8 cellular contexts compared by ENCODE assay signal in the genomic region with DNA sequence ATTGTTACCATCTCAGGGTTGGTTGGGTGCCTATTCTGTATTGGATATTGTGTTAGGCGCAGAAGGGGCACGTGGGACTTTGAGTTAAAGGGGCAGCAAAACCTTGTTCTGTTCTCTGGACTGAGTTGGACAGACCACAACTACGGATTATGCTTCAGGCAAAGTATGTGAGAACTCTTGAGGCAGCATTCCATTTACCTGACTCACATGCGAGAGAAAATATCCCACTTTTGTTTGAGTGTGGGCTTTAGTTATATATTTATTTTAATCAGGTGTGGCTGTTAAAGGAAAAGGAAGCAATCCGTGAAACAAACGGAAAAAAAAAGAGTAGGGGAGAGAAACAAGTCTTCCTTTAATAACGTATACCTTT. TPM values are rescaled to one million over a fixed set of nuclear protein-coding genes. Genes with fewer than 3 reads are reported as not detected.
DNase-seq lines count a peak whose midpoint lies in the region; ATAC-seq and TF ChIP-seq lines count a peak whose summit lies in the region.

No MANE protein-coding gene starts in this region.

- H3K9me3 ChIP-seq in OCI-LY3 (ENCODE audit: insufficient read depth, low read length) (no peaks in the 10 kb centered on the region), mononuclear cell (ENCODE audit: low read depth, low read length) (no peaks in the 10 kb centered on the region)

- peak overlapping the region; percentile 100 for H2AFZ ChIP-seq in OCI-LY3 (ENCODE audit: low read depth, low read length)

- H3K4me1 ChIP-seq in OCI-LY3 (ENCODE audit: low read length) (peaks cover 11% of the 10 kb centered on the region), mononuclear cell (ENCODE audit: insufficient read depth, low read length) (peaks cover 11% of the 10 kb centered on the region)

- H3K27me3 ChIP-seq in OCI-LY3 (ENCODE audit: low read depth, low read length) (no peaks in the 10 kb centered on the region), dorsolateral prefrontal cortex (no peaks in the 10 kb centered on the region), mononuclear cell (ENCODE audit: insufficient read depth, low read length) (no peaks in the 10 kb centered on the region)

- peak overlapping the region; percentile 62 for H3K4me3 ChIP-seq in GM12865 (ENCODE audit: low read depth, low read length)
- peak overlapping the region; percentile 93 for H3K4me3 ChIP-seq in OCI-LY3 (ENCODE audit: low read length)
- H3K4me3 ChIP-seq in dorsolateral prefrontal cortex: peak overlapping the region; percentile 57 to 98 (median 79)
- peak overlapping the region; percentile 66 for H3K4me3 ChIP-seq in mononuclear cell (ENCODE audit: low read length)

- H3K79me2 ChIP-seq in OCI-LY3 (ENCODE audit: low read length): no peaks in the 10 kb centered on the region

- no peaks in the 10 kb centered on the region for H4K20me1 ChIP-seq in OCI-LY3 (ENCODE audit: insufficient read depth, low read length)

- peak overlapping the region; percentile 94 for H3K4me2 ChIP-seq in OCI-LY3 (ENCODE audit: low read length)

- DNase-seq in GM12865 (ENCODE audit: low read depth): peak; percentile 9
- no peak for DNase-seq in dorsolateral prefrontal cortex
- no peak for DNase-seq in activated effector memory CD4-positive, alpha-beta T cell treated with Interleukin-2 at 50 U/mL for 16 hours
- DNase-seq in activated CD8-positive, alpha-beta memory T cell treated with anti-CD3 and anti-CD28 coated beads, Interleukin-2, amount 50 U/mL, for 48 hours: no peak

- no peaks in the 10 kb centered on the region for H3K36me3 ChIP-seq in OCI-LY3 (replicated peaks; ENCODE audit: low read depth, low read length)

- H3K9ac ChIP-seq in OCI-LY3 (ENCODE audit: low read length): peak overlapping the region; percentile 73

- intact Hi-C loops in dorsolateral prefrontal cortex (cut with DNase I): loop anchor here in 1 of 2 donors (1.0 kb wide), 1 partner anchor 8 kb away; no protein-coding TSS in a partner anchor

- TF ChIP-seq CTCF in GM12865 (IDR thresholded peaks at IDR 0.05; ENCODE audit: insufficient read depth, low read depth, low read length, missing control alignments) (no peak), OCI-LY3 (IDR thresholded peaks at IDR 0.05; ENCODE audit: low read depth, low read length) (no peak), dorsolateral prefrontal cortex (IDR thresholded peaks at IDR 0.05 in 54 of 56, conservative IDR thresholded peaks at IDR 0.05 in 2 of 56; ENCODE audit: low read depth in 1 of 56, partially characterized antibody in 56 of 56) (no peak)

- ATAC-seq in HG03565 (IDR thresholded peaks at IDR 0.05; ENCODE audit: unreplicated experiment): no peak
- no peak for ATAC-seq in GM21786 (IDR thresholded peaks at IDR 0.05; ENCODE audit: unreplicated experiment)

- H3K27ac ChIP-seq in OCI-LY3 (ENCODE audit: low read length) (no peak overlapping the region), dorsolateral prefrontal cortex (peak overlapping the region in 9 of 59 donors; percentile 18 to 73 (median 58))

RNA-seq across cellular contexts. Expression of gene PLS1, which starts 0.6 kb away (rescaled TPM):
- 10 to 100 TPM in 3 of 120 experiments, 1 to 10 TPM in 117; 1.4 to 13.3 (median 4.8) TPM for total RNA-seq in dorsolateral prefrontal cortex
- 1.2 TPM for total RNA-seq in mononuclear cell

RNA-seq across cellular contexts. Expression of gene ATR, which starts 17.0 kb away (rescaled TPM):
- total RNA-seq in dorsolateral prefrontal cortex (10 to 100 TPM; 15.6 to 43.1 (median 29.8) TPM), mononuclear cell (44.2 TPM)
